In genomic region chr6:159104163-159104885, GRCh38 we compare ENCODE assay signal across 8 cellular contexts. TPM values are rescaled to one million over a fixed set of nuclear protein-coding genes. Genes with fewer than 3 reads are reported as not detected.
A peak's percentile ranks its signal among the peaks of the same experiment; 100 is the strongest.
DNase-seq lines count a peak whose midpoint lies in the region; ATAC-seq and TF ChIP-seq lines count a peak whose summit lies in the region.

No MANE protein-coding gene starts in this region.

- H3K9ac ChIP-seq in rectal smooth muscle tissue (ENCODE audit: low read length), result no peak overlapping the region

- H3K36me3 ChIP-seq in rectal smooth muscle tissue (ENCODE audit: control insufficient read depth, insufficient read depth, low read length), result no peaks in the 10 kb centered on the region

- peak overlapping the region; percentile 16 for H3K4me3 ChIP-seq in rectal smooth muscle tissue (ENCODE audit: low read length)

- H3K4me3 Mint-ChIP-seq in activated naive CD4-positive, alpha-beta T cell treated with anti-CD3 and anti-CD28 coated beads, Interleukin-2, amount 50 U/mL, for 24 hours, result peak overlapping the region; percentile 81

- no peaks in the 10 kb centered on the region for H3K4me1 ChIP-seq in rectal smooth muscle tissue (ENCODE audit: control insufficient read depth, insufficient read depth, low read length)

- TF ChIP-seq CTCF in LNCAP (IDR thresholded peaks at IDR 0.05), result peak; percentile 66

- no peaks in the 10 kb centered on the region for H3K27me3 Mint-ChIP-seq in activated naive CD4-positive, alpha-beta T cell treated with anti-CD3 and anti-CD28 coated beads, Interleukin-2, amount 50 U/mL, for 24 hours

- intact Hi-C loops in Right ventricle myocardium superior (cut with DNase I), result loop anchor here (5.0 kb wide), 1 partner anchor 52 kb away; no protein-coding TSS in a partner anchor

- H3K4me1 Mint-ChIP-seq in activated naive CD4-positive, alpha-beta T cell treated with anti-CD3 and anti-CD28 coated beads, Interleukin-2, amount 50 U/mL, for 24 hours, result peaks cover 88% of the 10 kb centered on the region

- peak; percentile 76 for DNase-seq in DMS153 treated with DMSO at 0.1 percent for 48 hours (lab: John Stamatoyannopoulos, UW; ENCODE audit: unreplicated experiment)
- DNase-seq in SKM-1 treated with dmso at 0.1 percent for 144 hours (lab: John Stamatoyannopoulos, UW; ENCODE audit: unreplicated experiment), result peak; percentile 81
- DNase-seq in Right ventricle myocardium superior, result peak; percentile 77

- no peak overlapping the region for H3K27ac ChIP-seq in rectal smooth muscle tissue (ENCODE audit: low read depth, low read length)

- H3K9me3 Mint-ChIP-seq in activated naive CD4-positive, alpha-beta T cell treated with anti-CD3 and anti-CD28 coated beads, Interleukin-2, amount 50 U/mL, for 24 hours, result no peaks in the 10 kb centered on the region

- peak overlapping the region; percentile 95 for H3K27ac Mint-ChIP-seq in activated naive CD4-positive, alpha-beta T cell treated with anti-CD3 and anti-CD28 coated beads, Interleukin-2, amount 50 U/mL, for 24 hours

- no peaks in the 10 kb centered on the region for H3K36me3 Mint-ChIP-seq in activated naive CD4-positive, alpha-beta T cell treated with anti-CD3 and anti-CD28 coated beads, Interleukin-2, amount 50 U/mL, for 24 hours

- no peaks in the 10 kb centered on the region for H3K27me3 ChIP-seq in rectal smooth muscle tissue (ENCODE audit: control insufficient read depth, insufficient read depth, low read length)

- ATAC-seq in GM21576 (IDR thresholded peaks at IDR 0.05; ENCODE audit: unreplicated experiment) (peak; percentile 40), Right ventricle myocardium superior (ENCODE audit: poor library complexity) (peak; percentile 92), GM18517 (IDR thresholded peaks at IDR 0.05; ENCODE audit: unreplicated experiment) (no peak)

RNA-seq across cellular contexts. Expression of gene TAGAP, which starts 59.5 kb away (rescaled TPM):
- 1.1 TPM for total RNA-seq in Right ventricle myocardium superior
